Comparison of ENCODE assay signal across 12 cellular contexts in the genomic region with DNA sequence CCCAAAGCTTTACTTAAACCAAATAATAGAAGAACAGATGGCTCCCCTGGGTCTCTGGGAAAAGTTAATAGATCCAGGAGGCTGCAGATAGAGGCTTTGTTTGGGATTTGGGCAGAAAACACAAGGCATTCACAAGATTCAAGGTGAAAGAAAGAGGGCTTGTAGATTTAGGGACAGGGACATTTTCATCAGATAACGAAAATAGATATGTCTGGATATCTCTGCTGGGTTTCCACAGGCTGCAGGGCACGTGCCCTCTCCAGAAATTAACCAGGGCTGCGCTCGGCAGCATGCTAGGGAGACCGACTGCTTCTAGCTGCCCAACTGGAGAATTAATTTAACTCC. TPM values are rescaled to one million over a fixed set of nuclear protein-coding genes. Genes with fewer than 3 reads are reported as not detected.
DNase-seq lines count a peak whose midpoint lies in the region; ATAC-seq and TF ChIP-seq lines count a peak whose summit lies in the region.
"Had no signal": no experiment of that assay in that cellular context is flagged by ENCODE, and none has a peak within 500 bp of the region (broad histone marks: within the 10 kb centered on the region; RNA-seq: fewer than 3 reads in every experiment).

No MANE protein-coding gene starts in this region.

- DNase-seq in CD8-positive, alpha-beta memory T cell: no peak
- peak; percentile 76 for DNase-seq in NCI-H1694 treated with DMSO at 0.1 percent for 48 hours (lab: John Stamatoyannopoulos, UW)
- peak in 1 of 7 donors; percentile 57 for DNase-seq in adrenal gland
- DNase-seq in natural killer cell: no peak
- no peak for DNase-seq in HT-29 (ENCODE audit: low spot score)
- DNase-seq in RPMI8226: no peak
- no peak for DNase-seq in NCI-H446 treated with DMSO at 0.1 percent for 48 hours (lab: John Stamatoyannopoulos, UW)
- no peak for DNase-seq in SW480 (ENCODE audit: low spot score)
- DNase-seq: activated CD4-positive, CD25-positive, alpha-beta regulatory T cell; MM.1S had no signal

- ATAC-seq in natural killer cell: no peak

- CTCF ChIA-PET in CD8-positive, alpha-beta memory T cell (lab: Charles Lee): interaction anchor here (1.8 kb wide), 1 partner anchor 13 kb away, joined by 3 read pairs; no protein-coding TSS in a partner anchor

- WGBS in adrenal gland, 4 donors: 44 to 62% (median 59%) methylated on average over 5 of the region's 5 CpGs

- H3K27me3 Mint-ChIP-seq in CD8-positive, alpha-beta memory T cell: peaks cover 0 to 1% of the 10 kb centered on the region in 2 donors
- H3K27me3 Mint-ChIP-seq in natural killer cell (ENCODE audit: low read depth in 2 of 2): no peaks in the 10 kb centered on the region

- peaks cover 4 to 12% (median 10%) of the 10 kb centered on the region in 5 donors for H3K9me3 Mint-ChIP-seq in CD8-positive, alpha-beta memory T cell
- no peaks in the 10 kb centered on the region for H3K9me3 Mint-ChIP-seq in natural killer cell

- peaks cover 65 to 85% (median 78%) of the 10 kb centered on the region in 3 donors for H3K4me1 Mint-ChIP-seq in CD8-positive, alpha-beta memory T cell
- H3K4me1 Mint-ChIP-seq in natural killer cell: peaks cover 63 to 78% of the 10 kb centered on the region in 2 donors

- POLR2A ChIA-PET in CD8-positive, alpha-beta memory T cell (lab: Charles Lee): no interaction called here

- peaks cover 16% of the 10 kb centered on the region for H3K4me1 ChIP-seq in CD8-positive, alpha-beta memory T cell (ENCODE audit: insufficient read depth, low read length)
- peaks cover 11 to 17% of the 10 kb centered on the region in 2 donors for H3K4me1 ChIP-seq in adrenal gland (replicated peaks in 1 of 2)
- H3K4me1 ChIP-seq: breast epithelium had no signal

- H3K36me3 ChIP-seq in CD8-positive, alpha-beta memory T cell (ENCODE audit: insufficient read depth, low read length): peaks cover 25% of the 10 kb centered on the region
- H3K36me3 ChIP-seq in adrenal gland (replicated peaks in 1 of 2): no peaks in the 10 kb centered on the region
- H3K36me3 ChIP-seq: breast epithelium had no signal

- H3K4me3 Mint-ChIP-seq in CD8-positive, alpha-beta memory T cell: peak overlapping the region in 4 of 7 donors; percentile 41 to 71 (median 58)
- H3K4me3 Mint-ChIP-seq in natural killer cell: peak overlapping the region; percentile 72

- H3K4me3 ChIP-seq in CD8-positive, alpha-beta memory T cell (ENCODE audit: low read length): no peak overlapping the region
- H3K4me3 ChIP-seq in adrenal gland: no peak overlapping the region
- H3K4me3 ChIP-seq: BLaER1 treated with 17β-estradiol and CSF1 and Interleukin-3, amounts not matched to agents 10 nM and 100 nM had no signal

- no peak overlapping the region for H3K27ac ChIP-seq in CD8-positive, alpha-beta memory T cell (ENCODE audit: low read depth, low read length)
- H3K27ac ChIP-seq in adrenal gland: peak overlapping the region in 4 of 5 donors; percentile 46 to 87 (median 68)
- H3K27ac ChIP-seq: breast epithelium had no signal

- no peak for TF ChIP-seq POLR2A in adrenal gland (IDR thresholded peaks at IDR 0.05)

- H3K27ac Mint-ChIP-seq in CD8-positive, alpha-beta memory T cell: peak overlapping the region; percentile 61 to 96 (median 86)
- peak overlapping the region; percentile 92 to 95 for H3K27ac Mint-ChIP-seq in natural killer cell

- no peak for TF ChIP-seq CTCF in adrenal gland (IDR thresholded peaks at IDR 0.05)
- TF ChIP-seq CTCF in natural killer cell (IDR thresholded peaks at IDR 0.05): no peak

- H3K27me3 ChIP-seq in CD8-positive, alpha-beta memory T cell (ENCODE audit: insufficient read depth, low read length, poor library complexity, severe bottlenecking): no peaks in the 10 kb centered on the region
- no peaks in the 10 kb centered on the region for H3K27me3 ChIP-seq in adrenal gland
- H3K27me3 ChIP-seq: BLaER1 treated with 17β-estradiol and CSF1 and Interleukin-3, amounts not matched to agents 10 nM and 100 nM; breast epithelium had no signal

- H3K9me3 ChIP-seq in CD8-positive, alpha-beta memory T cell (ENCODE audit: low read length): peaks cover 5% of the 10 kb centered on the region
- H3K9me3 ChIP-seq in adrenal gland (replicated peaks in 1 of 3): no peaks in the 10 kb centered on the region

- intact Hi-C loops in adrenal gland (cut with DNase I) (no loop called here), natural killer cell (cut with micrococcal nuclease) (loop anchor here (5.0 kb wide), 1 partner anchor 46 kb away; no protein-coding TSS in a partner anchor)

- H3K36me3 Mint-ChIP-seq in CD8-positive, alpha-beta memory T cell: peaks cover 39 to 82% (median 45%) of the 10 kb centered on the region in 3 donors
- peaks cover 6% of the 10 kb centered on the region for H3K36me3 Mint-ChIP-seq in natural killer cell

RNA-seq across cellular contexts. Expression of gene CARD11, which starts 14.9 kb away (rescaled TPM):
- total RNA-seq in CD8-positive, alpha-beta memory T cell: 10 to 100 TPM; 68.4 to 72.1 TPM
- 40.9 TPM for polyA plus RNA-seq in CD8-positive, alpha-beta memory T cell
- total RNA-seq in adrenal gland (10 to 100 TPM in 1 of 8 donors, 1 to 10 TPM in 7; 2.1 to 19.3 (median 3.4) TPM), natural killer cell (100 to 1,000 TPM; 196 to 233 (median 199) TPM)
- 1 to 10 TPM in 2 of 3 donors, under 1 TPM in 1; 0.82 to 4.7 (median 1.9) TPM for polyA plus RNA-seq in adrenal gland
- total RNA-seq in HT-29 (2014; rRNA removed; shearing (Covaris generic)): not detected in 2 replicates
